3 cellular contexts compared by ENCODE assay signal in the genomic region with DNA sequence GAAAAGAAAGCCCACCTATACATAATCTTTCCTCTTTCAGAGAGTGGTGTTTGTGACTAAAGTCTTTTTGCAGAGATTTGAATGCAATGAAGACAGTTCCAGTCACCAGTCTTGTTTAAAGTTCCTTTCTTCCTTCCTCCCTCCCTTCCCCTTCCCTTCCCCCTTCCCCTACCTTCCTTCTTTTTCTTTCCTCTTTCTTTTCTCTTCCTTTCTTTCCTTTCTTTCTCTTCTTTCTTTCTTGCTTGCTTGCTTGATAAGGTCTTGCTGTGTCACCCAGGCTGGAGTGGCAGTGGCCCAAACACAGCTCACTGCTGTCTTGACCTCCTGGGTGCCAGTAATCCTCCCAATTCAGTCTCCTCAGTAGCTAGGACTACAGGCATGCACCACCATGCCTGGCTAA.
A peak's percentile ranks its signal among the peaks of the same experiment; 100 is the strongest.
TF ChIP-seq lines count a peak whose summit lies in the region.

No MANE protein-coding gene starts in this region.

TF ChIP-seq in HepG2, 621 proteins besides CTCF, POLR2A, EP300 and RAD21:
- TF ChIP-seq HNRNPK (IDR thresholded peaks at IDR 0.05; ENCODE audit: low read depth, low read length, poor library complexity, severe bottlenecking) (peak; percentile 60), ZBTB7A (CRISPR knock-in tag; IDR thresholded peaks at IDR 0.05) (no peak)

TF ChIP-seq in IMR-90, 13 proteins besides CTCF, POLR2A, EP300 and RAD21:
- TF ChIP-seq SMC3 (IDR thresholded peaks at IDR 0.05; ENCODE audit: low read depth, low read length) (no peak), ELK1 (IDR thresholded peaks at IDR 0.05; ENCODE audit: borderline replicate concordance, low read depth, low read length) (no peak), MAZ (IDR thresholded peaks at IDR 0.05; ENCODE audit: borderline replicate concordance, low read depth, low read length) (no peak), RCOR1 (IDR thresholded peaks at IDR 0.05; ENCODE audit: insufficient replicate concordance, low read length) (no peak), CEBPB (IDR thresholded peaks at IDR 0.05; ENCODE audit: low read depth, low read length) (no peak), RFX5 (IDR thresholded peaks at IDR 0.05; ENCODE audit: low read depth, low read length) (no peak), USF2 (IDR thresholded peaks at IDR 0.05; ENCODE audit: low read depth, low read length) (no peak), MAFK (IDR thresholded peaks at IDR 0.05; ENCODE audit: low read depth, low read length) (no peak), BHLHE40 (IDR thresholded peaks at IDR 0.05; ENCODE audit: low read depth, low read length) (no peak), MXI1 (IDR thresholded peaks at IDR 0.05; ENCODE audit: borderline replicate concordance, low read depth, low read length) (no peak), CHD1 (IDR thresholded peaks at IDR 0.05; ENCODE audit: low read depth, low read length) (no peak), FOS (IDR thresholded peaks at IDR 0.05; ENCODE audit: low read depth, low read length) (no peak), NFE2L2 (IDR thresholded peaks at IDR 0.05; ENCODE audit: low read depth, low read length) (no peak)

TF ChIP-seq in H1, 55 proteins besides CTCF, POLR2A, EP300 and RAD21:
- TF ChIP-seq HDAC6 (IDR thresholded peaks at IDR 0.05; ENCODE audit: low read depth, low read length) = no peak
- no peak for TF ChIP-seq RBBP5 (IDR thresholded peaks at IDR 0.05; ENCODE audit: borderline replicate concordance, low read depth, low read length)
- no peak for TF ChIP-seq SIRT6 (IDR thresholded peaks at IDR 0.05; ENCODE audit: low read length)
- TF ChIP-seq SP1 (IDR thresholded peaks at IDR 0.05; ENCODE audit: low read depth, low read length) = no peak
- no peak for TF ChIP-seq CHD1 (IDR thresholded peaks at IDR 0.05; ENCODE audit: low read depth, low read length)
- no peak for TF ChIP-seq KDM1A (IDR thresholded peaks at IDR 0.05; ENCODE audit: borderline replicate concordance, low read length)
- no peak for TF ChIP-seq SP2 (IDR thresholded peaks at IDR 0.05; ENCODE audit: low read length)
- TF ChIP-seq EGR1 (IDR thresholded peaks at IDR 0.05; ENCODE audit: borderline replicate concordance, low read depth, low read length) = no peak
- no peak for TF ChIP-seq ATF3 (IDR thresholded peaks at IDR 0.05; ENCODE audit: insufficient read depth, low read depth, low read length)
